In the genomic region with DNA sequence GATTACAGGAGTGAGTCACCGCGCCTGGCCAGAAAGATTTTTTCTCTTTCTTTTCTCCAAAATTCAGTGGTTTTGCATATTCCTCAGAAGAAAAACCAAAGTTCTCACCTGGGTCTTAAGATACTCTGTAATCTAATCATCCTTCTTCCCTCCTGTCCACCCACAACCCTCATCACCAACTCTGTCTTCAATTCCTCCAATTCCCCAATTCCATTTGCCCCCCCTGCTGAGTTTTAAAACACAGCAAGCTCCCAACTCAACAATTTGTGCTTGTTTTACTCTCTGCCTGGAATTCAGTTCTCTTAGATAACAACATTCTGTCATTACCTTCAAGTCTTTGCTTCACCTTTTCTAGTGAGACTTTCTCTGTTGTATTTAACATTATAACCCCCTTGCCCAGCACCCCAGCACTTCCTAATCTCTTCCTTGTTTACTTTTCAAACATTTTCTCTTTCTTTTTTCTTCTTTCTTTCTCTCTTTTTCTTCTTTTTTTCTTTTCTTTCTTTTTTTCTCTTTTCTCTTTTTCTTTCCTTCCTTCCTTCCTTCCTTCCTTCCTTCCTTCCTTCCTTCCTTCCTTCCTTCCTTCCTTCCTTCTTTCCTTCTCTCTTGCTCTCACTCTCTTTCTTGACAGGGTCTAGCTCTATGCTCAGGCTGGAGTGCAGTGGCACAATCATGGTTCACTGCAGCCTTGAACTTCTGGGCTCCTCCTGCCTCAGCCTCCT, we compare ENCODE assay signal across 24 cellular contexts. TPM values are rescaled to one million over a fixed set of nuclear protein-coding genes. Genes with fewer than 3 reads are reported as not detected.
"Had no signal": no experiment of that assay in that cellular context is flagged by ENCODE, and none has a peak within 500 bp of the region (broad histone marks: within the 10 kb centered on the region; RNA-seq: fewer than 3 reads in every experiment).

No MANE protein-coding gene starts in this region.

- H3K9me3 Mint-ChIP-seq: activated CD4-positive, alpha-beta memory T cell treated with anti-CD3 and anti-CD28 coated beads for 36 hours; activated naive CD8-positive, alpha-beta T cell treated with anti-CD3 and anti-CD28 coated beads, Interleukin-2, amount 50 U/mL, for 24 hours had no signal

- DNase-seq: activated CD4-positive, alpha-beta T cell treated with anti-CD3 and anti-CD28 coated beads, Interleukin-2, amount 10 ng/mL, durations not matched to agents 7 days and 5 days; activated CD4-positive, CD25-positive, alpha-beta regulatory T cell; activated CD8-positive, alpha-beta memory T cell treated with anti-CD3 and anti-CD28 coated beads for 24 hours; activated naive CD8-positive, alpha-beta T cell treated with anti-CD3 and anti-CD28 coated beads, Interleukin-2, amount 50 U/mL, for 24 hours; activated T-cell treated with anti-CD3 and anti-CD28 coated beads for 4 hours; activated T-cell treated with anti-CD3 and anti-CD28 coated beads, Interleukin-2, amount 50 U/mL, for 48 hours; amygdala; central memory CD4-positive, alpha-beta T cell; NCI-H1105 treated with DMSO at 0.1 percent for 48 hours; NCI-H1436 treated with DMSO at 0.1 percent for 48 hours; NCI-H187; NCI-H2081; NCI-H446 treated with DMSO at 0.1 percent for 48 hours; NCI-H526; NCI-H774; SIG-M5; T-helper 2 cell had no signal

- H3K27ac Mint-ChIP-seq: activated CD4-positive, alpha-beta memory T cell treated with anti-CD3 and anti-CD28 coated beads for 36 hours; activated CD4-positive, alpha-beta T cell treated with anti-CD3 and anti-CD28 coated beads, Interleukin-2, amount 10 ng/mL, durations not matched to agents 7 days and 5 days; activated naive CD4-positive, alpha-beta T cell treated with anti-CD3 and anti-CD28 coated beads, Interleukin-2, amount 50 U/mL, for 72 hours; activated naive CD8-positive, alpha-beta T cell treated with anti-CD3 and anti-CD28 coated beads, Interleukin-2, amount 50 U/mL, for 24 hours had no signal

- H3K27ac ChIP-seq: VCaP had no signal

- H3K36me3 Mint-ChIP-seq: activated CD4-positive, alpha-beta memory T cell treated with anti-CD3 and anti-CD28 coated beads for 36 hours had no signal

- H3K4me3 Mint-ChIP-seq: activated CD4-positive, alpha-beta memory T cell treated with anti-CD3 and anti-CD28 coated beads for 36 hours; activated CD4-positive, alpha-beta T cell treated with anti-CD3 and anti-CD28 coated beads, Interleukin-2, amount 10 ng/mL, durations not matched to agents 7 days and 5 days; activated naive CD8-positive, alpha-beta T cell treated with anti-CD3 and anti-CD28 coated beads, Interleukin-2, amount 50 U/mL, for 24 hours had no signal

RNA-seq across cellular contexts. Expression of a gene that starts 7.8 kb away (rescaled TPM):
- total RNA-seq: activated naive CD4-positive, alpha-beta T cell treated with anti-CD3 and anti-CD28 coated beads, Interleukin-2, amount 50 U/mL, for 72 hours; bronchial epithelial cell; chondrocyte; OCI-LY7; RPMI7951 had no signal

RNA-seq across cellular contexts. Expression of a gene that starts 16.6 kb away (rescaled TPM):
- total RNA-seq: activated CD4-positive, alpha-beta memory T cell treated with anti-CD3 and anti-CD28 coated beads for 36 hours; activated CD4-positive, alpha-beta T cell treated with anti-CD3 and anti-CD28 coated beads, Interleukin-2, amount 10 ng/mL, durations not matched to agents 7 days and 5 days; activated naive CD4-positive, alpha-beta T cell treated with anti-CD3 and anti-CD28 coated beads, Interleukin-2, amount 50 U/mL, for 72 hours; bronchial epithelial cell; chondrocyte; OCI-LY7; RPMI7951 had no signal
